8 cellular contexts compared by ENCODE assay signal in genomic region chr7:149838992-149839408, GRCh38. TPM values are rescaled to one million over a fixed set of nuclear protein-coding genes. Genes with fewer than 3 reads are reported as not detected.
DNase-seq lines count a peak whose midpoint lies in the region; FAIRE-seq and TF ChIP-seq lines count a peak whose summit lies in the region.

No MANE protein-coding gene starts in this region.

- TF ChIP-seq CTCF in progenitor cell of endocrine pancreas (IDR thresholded peaks at IDR 0.05; ENCODE audit: unreplicated experiment): no peak

- peak overlapping the region; percentile 53 for H3K27ac Mint-ChIP-seq in T-helper 2 cell treated with Interferon-gamma antibody and Interleukin-4, amounts not matched to agents 5 μg/mL and 100 μg/mL, for 36 hours
- peak overlapping the region; percentile 80 for H3K27ac Mint-ChIP-seq in progenitor cell of endocrine pancreas

- H3K4me3 Mint-ChIP-seq in T-helper 2 cell treated with Interferon-gamma antibody and Interleukin-4, amounts not matched to agents 5 μg/mL and 100 μg/mL, for 36 hours: peak overlapping the region; percentile 87
- peak overlapping the region; percentile 85 for H3K4me3 Mint-ChIP-seq in progenitor cell of endocrine pancreas (ENCODE audit: low read depth)

- no peaks in the 10 kb centered on the region for H3K9me3 Mint-ChIP-seq in T-helper 2 cell treated with Interferon-gamma antibody and Interleukin-4, amounts not matched to agents 5 μg/mL and 100 μg/mL, for 36 hours
- H3K9me3 Mint-ChIP-seq in progenitor cell of endocrine pancreas (ENCODE audit: low read depth): no peaks in the 10 kb centered on the region

- no peak for FAIRE-seq in frontal cortex (lab: Jason Lieb, UNC)

- peaks cover 18% of the 10 kb centered on the region for H3K4me1 Mint-ChIP-seq in T-helper 2 cell treated with Interferon-gamma antibody and Interleukin-4, amounts not matched to agents 5 μg/mL and 100 μg/mL, for 36 hours (ENCODE audit: low read depth)
- H3K4me1 Mint-ChIP-seq in progenitor cell of endocrine pancreas (ENCODE audit: low read depth): peaks cover 11% of the 10 kb centered on the region

- DNase-seq in T-helper 2 cell treated with Interferon-gamma antibody and Interleukin-4, amounts not matched to agents 5 μg/mL and 100 μg/mL, for 36 hours (ENCODE audit: low spot score): no peak
- DNase-seq in T-helper 2 cell (no peak), SK-MEL-5 (ENCODE audit: low read depth, low spot score) (peak; percentile 46), fibroblast of peridontal ligament (ENCODE audit: extremely low read depth) (peak; percentile 21), progenitor cell of endocrine pancreas (ENCODE audit: low spot score, unreplicated experiment) (no peak), frontal cortex (ENCODE audit: low spot score in 2 of 2) (no peak), NCI-H2029 (lab: John Stamatoyannopoulos, UW) (no peak), HUDEP-2 (lab: John Stamatoyannopoulos, UW; ENCODE audit: unreplicated experiment in 76 of 76) (no peak)

- H3K36me3 Mint-ChIP-seq in T-helper 2 cell treated with Interferon-gamma antibody and Interleukin-4, amounts not matched to agents 5 μg/mL and 100 μg/mL, for 36 hours (ENCODE audit: low read depth): peaks cover 3% of the 10 kb centered on the region
- H3K36me3 Mint-ChIP-seq in progenitor cell of endocrine pancreas (ENCODE audit: insufficient read depth): no peaks in the 10 kb centered on the region

- in situ Hi-C loops in SK-MEL-5 (cut with HindIII; ENCODE audit: low pct_unique_long_range_greater_than_20kb, low sequenced_read_pairs): no loop called here

- peaks cover 12% of the 10 kb centered on the region for H3K27me3 Mint-ChIP-seq in T-helper 2 cell treated with Interferon-gamma antibody and Interleukin-4, amounts not matched to agents 5 μg/mL and 100 μg/mL, for 36 hours (ENCODE audit: low read depth)
- H3K27me3 Mint-ChIP-seq in progenitor cell of endocrine pancreas: peaks cover 27% of the 10 kb centered on the region

RNA-seq across cellular contexts. Expression of gene ZNF862, which starts 0.8 kb away (rescaled TPM):
- 3.8 and 6.0 TPM in 2 replicates for total RNA-seq in SK-MEL-5 (2014; rRNA removed; shearing (Covaris generic))
- 3.9 and 4.0 TPM in 2 replicates for polyA plus RNA-seq in SK-MEL-5 (2015; cell fraction: cytosol; rRNA removed)
- polyA plus RNA-seq in SK-MEL-5 (2015; cell fraction: nucleus; rRNA removed): 79.5 and 83.2 TPM in 2 replicates
- total RNA-seq in progenitor cell of endocrine pancreas: 19.5 and 22.8 TPM in 2 replicates
- total RNA-seq in frontal cortex: 5.7 TPM

RNA-seq across cellular contexts. Expression of gene ATP6V0E2, which starts 34.8 kb away (rescaled TPM):
- total RNA-seq in SK-MEL-5 (2014; rRNA removed; shearing (Covaris generic)): 25.8 and 30.3 TPM in 2 replicates
- 105 and 126 TPM in 2 replicates for polyA plus RNA-seq in SK-MEL-5 (2015; cell fraction: cytosol; rRNA removed)
- polyA plus RNA-seq in SK-MEL-5 (2015; cell fraction: nucleus; rRNA removed): 44.5 and 45.6 TPM in 2 replicates
- total RNA-seq in progenitor cell of endocrine pancreas: 49.4 and 50.8 TPM in 2 replicates
- total RNA-seq in frontal cortex: 122 TPM

Comparison
In these comparisons a context has a peak if more than half of its experiments do, and no peak if none do; other contexts are left out.
1. DNase-seq: peak in SK-MEL-5 (single experiment) and fibroblast of peridontal ligament (single experiment); none in T-helper 2 cell treated with Interferon-gamma antibody and Interleukin-4, amounts not matched to agents 5 μg/mL and 100 μg/mL, for 36 hours (single experiment), T-helper 2 cell (0 of 5), progenitor cell of endocrine pancreas (single experiment), frontal cortex (0 of 2), NCI-H2029 (single experiment) and HUDEP-2 (0 of 76).